ENCODE assay signal across 1 cellular context in genomic region chr12:50452795-50453194, GRCh38.
TF ChIP-seq lines count a peak whose summit lies in the region.

No MANE protein-coding gene starts in this region.

TF ChIP-seq in IMR-90, 13 proteins besides CTCF, POLR2A, EP300 and RAD21:
- TF ChIP-seq CEBPB (IDR thresholded peaks at IDR 0.05; ENCODE audit: low read depth, low read length) (no peak), NFE2L2 (IDR thresholded peaks at IDR 0.05; ENCODE audit: low read depth, low read length) (no peak), BHLHE40 (IDR thresholded peaks at IDR 0.05; ENCODE audit: low read depth, low read length) (no peak), MAFK (IDR thresholded peaks at IDR 0.05; ENCODE audit: low read depth, low read length) (no peak), CHD1 (IDR thresholded peaks at IDR 0.05; ENCODE audit: low read depth, low read length) (no peak), RCOR1 (IDR thresholded peaks at IDR 0.05; ENCODE audit: insufficient replicate concordance, low read length) (no peak), RFX5 (IDR thresholded peaks at IDR 0.05; ENCODE audit: low read depth, low read length) (no peak), MAZ (IDR thresholded peaks at IDR 0.05; ENCODE audit: borderline replicate concordance, low read depth, low read length) (no peak), MXI1 (IDR thresholded peaks at IDR 0.05; ENCODE audit: borderline replicate concordance, low read depth, low read length) (no peak)
- TF ChIP-seq, protein P1, sequence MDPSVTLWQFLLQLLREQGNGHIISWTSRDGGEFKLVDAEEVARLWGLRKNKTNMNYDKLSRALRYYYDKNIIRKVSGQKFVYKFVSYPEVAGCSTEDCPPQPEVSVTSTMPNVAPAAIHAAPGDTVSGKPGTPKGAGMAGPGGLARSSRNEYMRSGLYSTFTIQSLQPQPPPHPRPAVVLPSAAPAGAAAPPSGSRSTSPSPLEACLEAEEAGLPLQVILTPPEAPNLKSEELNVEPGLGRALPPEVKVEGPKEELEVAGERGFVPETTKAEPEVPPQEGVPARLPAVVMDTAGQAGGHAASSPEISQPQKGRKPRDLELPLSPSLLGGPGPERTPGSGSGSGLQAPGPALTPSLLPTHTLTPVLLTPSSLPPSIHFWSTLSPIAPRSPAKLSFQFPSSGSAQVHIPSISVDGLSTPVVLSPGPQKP (IDR thresholded peaks at IDR 0.05; ENCODE audit: borderline replicate concordance, low read depth, low read length), result no peak
- TF ChIP-seq, protein P2, sequence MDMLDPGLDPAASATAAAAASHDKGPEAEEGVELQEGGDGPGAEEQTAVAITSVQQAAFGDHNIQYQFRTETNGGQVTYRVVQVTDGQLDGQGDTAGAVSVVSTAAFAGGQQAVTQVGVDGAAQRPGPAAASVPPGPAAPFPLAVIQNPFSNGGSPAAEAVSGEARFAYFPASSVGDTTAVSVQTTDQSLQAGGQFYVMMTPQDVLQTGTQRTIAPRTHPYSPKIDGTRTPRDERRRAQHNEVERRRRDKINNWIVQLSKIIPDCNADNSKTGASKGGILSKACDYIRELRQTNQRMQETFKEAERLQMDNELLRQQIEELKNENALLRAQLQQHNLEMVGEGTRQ (IDR thresholded peaks at IDR 0.05; ENCODE audit: low read depth, low read length), result no peak
TF ChIP-seq in IMR-90: peak in this region for 0.
